Comparison of ENCODE assay signal across 8 cellular contexts in genomic region chr11:60950933-60951610, GRCh38. TPM values are rescaled to one million over a fixed set of nuclear protein-coding genes. Genes with fewer than 3 reads are reported as not detected.
DNase-seq lines count a peak whose midpoint lies in the region; ATAC-seq and TF ChIP-seq lines count a peak whose summit lies in the region.

No MANE protein-coding gene starts in this region.

- peaks cover 13% of the 10 kb centered on the region for H3K27me3 ChIP-seq in foreskin keratinocyte

- ATAC-seq in T-helper 17 cell: peak; percentile 57
- peak; percentile 54 for ATAC-seq in foreskin keratinocyte
- no peak for ATAC-seq in SK-N-SH treated with all-trans-retinoic acid at 6 μM for 48 hours

- no peak overlapping the region for H3K27ac ChIP-seq in foreskin keratinocyte

- no peaks in the 10 kb centered on the region for H3K4me1 ChIP-seq in foreskin keratinocyte

- peak; percentile 43 for DNase-seq in ELF-1 (ENCODE audit: low read depth, low spot score)
- DNase-seq in T-helper 17 cell: peak in 1 of 3 donors; percentile 33
- no peak for DNase-seq in foreskin keratinocyte
- DNase-seq in retina: peak; percentile 60
- no peak for DNase-seq in pons (ENCODE audit: low spot score)
- DNase-seq in cerebellar nuclear complex (lab: John Stamatoyannopoulos, UW): no peak
- DNase-seq in SIG-M5 (lab: John Stamatoyannopoulos, UW): no peak

- peaks cover 3% of the 10 kb centered on the region for H3K36me3 Mint-ChIP-seq in T-helper 17 cell (ENCODE audit: low read depth)

- H3K27me3 Mint-ChIP-seq in T-helper 17 cell: peaks cover 24% of the 10 kb centered on the region

- H3K9me3 ChIP-seq in T-helper 17 cell (ENCODE audit: control insufficient read depth, low read length, poor library complexity, severe bottlenecking): no peaks in the 10 kb centered on the region

- peaks cover 20% of the 10 kb centered on the region for H3K4me1 Mint-ChIP-seq in T-helper 17 cell

- TF ChIP-seq CTCF in foreskin keratinocyte (conservative IDR thresholded peaks at IDR 0.05): no peak

- no peak overlapping the region for H3K27ac Mint-ChIP-seq in T-helper 17 cell

- H3K4me3 Mint-ChIP-seq in T-helper 17 cell: peak overlapping the region; percentile 86

TF ChIP-seq in SK-N-SH treated with all-trans-retinoic acid at 6 μM for 48 hours, 23 proteins besides CTCF, POLR2A, EP300 and RAD21:
- no peak for TF ChIP-seq CSDC2 (CRISPR knock-in tag; IDR thresholded peaks at IDR 0.05)
- no peak for TF ChIP-seq TOX (CRISPR knock-in tag; IDR thresholded peaks at IDR 0.05; ENCODE audit: borderline replicate concordance)
- TF ChIP-seq ISL1 (CRISPR knock-in tag; IDR thresholded peaks at IDR 0.05): no peak
- TF ChIP-seq PATZ1 (CRISPR knock-in tag; IDR thresholded peaks at IDR 0.05; ENCODE audit: borderline replicate concordance): no peak
- no peak for TF ChIP-seq TSHZ2 (CRISPR knock-in tag; IDR thresholded peaks at IDR 0.05)
- no peak for TF ChIP-seq ARNTL (CRISPR knock-in tag; IDR thresholded peaks at IDR 0.05; ENCODE audit: borderline replicate concordance, low read depth)
- no peak for TF ChIP-seq ZFP3 (CRISPR knock-in tag; IDR thresholded peaks at IDR 0.05)
- TF ChIP-seq GLIS3 (CRISPR knock-in tag; IDR thresholded peaks at IDR 0.05): no peak
- TF ChIP-seq RARB (CRISPR knock-in tag; IDR thresholded peaks at IDR 0.05): no peak
- TF ChIP-seq ZNF565 (CRISPR knock-in tag; conservative IDR thresholded peaks at IDR 0.05; ENCODE audit: low read depth): no peak
- TF ChIP-seq BACH2 (CRISPR knock-in tag; IDR thresholded peaks at IDR 0.05; ENCODE audit: borderline replicate concordance): no peak
- no peak for TF ChIP-seq OSR1 (CRISPR knock-in tag; IDR thresholded peaks at IDR 0.05)
- no peak for TF ChIP-seq PPARA (CRISPR knock-in tag; IDR thresholded peaks at IDR 0.05; ENCODE audit: borderline replicate concordance)
- no peak for TF ChIP-seq ZC3H10 (CRISPR knock-in tag; IDR thresholded peaks at IDR 0.05)
- no peak for TF ChIP-seq POU6F1 (CRISPR knock-in tag; IDR thresholded peaks at IDR 0.05; ENCODE audit: borderline replicate concordance, low read depth)
- TF ChIP-seq ZNF8 (CRISPR knock-in tag; IDR thresholded peaks at IDR 0.05): no peak
- TF ChIP-seq ZNF70 (CRISPR knock-in tag; IDR thresholded peaks at IDR 0.05): no peak
- no peak for TF ChIP-seq CSRNP3 (CRISPR knock-in tag; IDR thresholded peaks at IDR 0.05)
TF ChIP-seq in SK-N-SH treated with all-trans-retinoic acid at 6 μM for 48 hours: peak in this region for 0.

RNA-seq across cellular contexts. Expression of gene SLC15A3, which starts 0.9 kb away (rescaled TPM):
- total RNA-seq in T-helper 17 cell (10 to 100 TPM in 1 of 2 donors, 1 to 10 TPM in 1; 3.5 to 11.2 TPM), foreskin keratinocyte (2.6 and 7.5 TPM in 2 replicates)
- polyA plus RNA-seq in foreskin keratinocyte: 2.4 and 10.3 TPM in 2 replicates

RNA-seq across cellular contexts. Expression of gene CD6, which starts 20.4 kb away (rescaled TPM):
- total RNA-seq in T-helper 17 cell: 100 to 1,000 TPM; 533 to 568 TPM
- total RNA-seq in foreskin keratinocyte: 0.14 and 0.18 TPM in 2 replicates
- polyA plus RNA-seq in foreskin keratinocyte: 0.07 and 0.16 TPM in 2 replicates

RNA-seq across cellular contexts. Expression of gene TMEM132A, which starts 26.8 kb away (rescaled TPM):
- total RNA-seq in T-helper 17 cell (not detected), foreskin keratinocyte (79.5 and 103 TPM in 2 replicates)
- 73.2 and 93.9 TPM in 2 replicates for polyA plus RNA-seq in foreskin keratinocyte

RNA-seq across cellular contexts. Expression of gene TMEM109, which starts 37.1 kb away (rescaled TPM):
- 10 to 100 TPM; 42.8 to 52.7 TPM for total RNA-seq in T-helper 17 cell
- total RNA-seq in foreskin keratinocyte: 61.9 and 67.3 TPM in 2 replicates
- 71.2 and 75.8 TPM in 2 replicates for polyA plus RNA-seq in foreskin keratinocyte

RNA-seq across cellular contexts. Expression of gene PRPF19, which starts 44.7 kb away (rescaled TPM):
- total RNA-seq in T-helper 17 cell (10 to 100 TPM; 66.7 to 87.5 TPM), foreskin keratinocyte (70.3 and 88.3 TPM in 2 replicates)
- polyA plus RNA-seq in foreskin keratinocyte: 133 and 152 TPM in 2 replicates

Comparison
In these comparisons a context has a peak if more than half of its experiments do, and no peak if none do; other contexts are left out.
1. DNase-seq: peak in ELF-1 (single experiment) and retina (single experiment); none in foreskin keratinocyte (0 of 2), pons (single experiment), cerebellar nuclear complex (0 of 2) and SIG-M5 (single experiment).
2. RNA of gene CD6, which starts 20.4 kb away (total RNA-seq): 533 to 568 TPM in T-helper 17 cell; 0.14 to 0.18 TPM in foreskin keratinocyte; every median in the first group is over 100 times any median in the second.
3. RNA of gene TMEM132A, which starts 26.8 kb away (total RNA-seq): 79.5 to 103 TPM in foreskin keratinocyte; not detected in T-helper 17 cell; every median in the first group is over 10 times any median in the second.